1 cellular context compared by ENCODE assay signal in the genomic region with DNA sequence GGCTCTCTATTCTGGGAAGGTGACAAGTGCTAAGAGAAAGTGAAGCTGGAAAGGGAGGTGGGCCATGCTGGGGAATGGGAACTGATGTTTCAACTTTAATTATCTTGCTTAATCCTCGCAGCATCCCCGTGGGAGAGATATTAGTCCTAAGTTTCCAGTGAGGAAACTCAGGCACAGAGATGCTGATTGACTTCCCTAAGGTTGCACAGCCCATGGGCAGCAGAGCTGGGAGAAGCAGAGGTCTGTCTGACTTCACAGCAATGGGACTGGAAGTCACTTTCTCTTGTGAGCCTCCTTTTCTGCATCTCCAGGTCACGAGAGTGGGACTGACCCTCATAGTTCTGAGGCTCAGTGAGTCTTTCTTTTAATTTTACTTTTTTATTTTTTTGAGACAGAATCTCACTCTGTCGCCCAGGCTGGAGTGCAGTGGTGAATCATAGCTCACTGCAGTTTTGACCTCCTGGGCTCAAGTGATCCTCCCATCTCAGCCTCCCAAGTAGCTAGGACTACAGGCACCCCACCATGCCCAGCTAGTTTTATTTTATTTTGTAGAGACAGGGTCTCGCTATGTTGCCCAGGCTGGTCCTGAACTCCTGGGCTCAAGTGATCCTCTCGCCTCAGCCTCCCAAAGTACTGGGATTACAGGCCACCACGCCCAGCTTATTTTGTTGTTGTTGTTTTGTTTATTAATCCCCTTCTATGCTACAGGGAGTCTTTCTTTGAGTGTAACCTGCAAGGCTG.
TF ChIP-seq lines count a peak whose summit lies in the region.

No MANE protein-coding gene starts in this region.

TF ChIP-seq in K562, 482 proteins besides CTCF, POLR2A, EP300 and RAD21:
- TF ChIP-seq, protein P1, sequence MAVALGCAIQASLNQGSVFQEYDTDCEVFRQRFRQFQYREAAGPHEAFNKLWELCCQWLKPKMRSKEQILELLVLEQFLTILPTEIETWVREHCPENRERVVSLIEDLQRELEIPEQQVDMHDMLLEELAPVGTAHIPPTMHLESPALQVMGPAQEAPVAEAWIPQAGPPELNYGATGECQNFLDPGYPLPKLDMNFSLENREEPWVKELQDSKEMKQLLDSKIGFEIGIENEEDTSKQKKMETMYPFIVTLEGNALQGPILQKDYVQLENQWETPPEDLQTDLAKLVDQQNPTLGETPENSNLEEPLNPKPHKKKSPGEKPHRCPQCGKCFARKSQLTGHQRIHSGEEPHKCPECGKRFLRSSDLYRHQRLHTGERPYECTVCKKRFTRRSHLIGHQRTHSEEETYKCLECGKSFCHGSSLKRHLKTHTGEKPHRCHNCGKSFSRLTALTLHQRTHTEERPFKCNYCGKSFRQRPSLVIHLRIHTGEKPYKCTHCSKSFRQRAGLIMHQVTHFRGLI (CRISPR knock-in tag; IDR thresholded peaks at IDR 0.05), result no peak
- no peak for TF ChIP-seq PRMT5 (CRISPR knock-in tag; IDR thresholded peaks at IDR 0.05)
- TF ChIP-seq, protein P2, sequence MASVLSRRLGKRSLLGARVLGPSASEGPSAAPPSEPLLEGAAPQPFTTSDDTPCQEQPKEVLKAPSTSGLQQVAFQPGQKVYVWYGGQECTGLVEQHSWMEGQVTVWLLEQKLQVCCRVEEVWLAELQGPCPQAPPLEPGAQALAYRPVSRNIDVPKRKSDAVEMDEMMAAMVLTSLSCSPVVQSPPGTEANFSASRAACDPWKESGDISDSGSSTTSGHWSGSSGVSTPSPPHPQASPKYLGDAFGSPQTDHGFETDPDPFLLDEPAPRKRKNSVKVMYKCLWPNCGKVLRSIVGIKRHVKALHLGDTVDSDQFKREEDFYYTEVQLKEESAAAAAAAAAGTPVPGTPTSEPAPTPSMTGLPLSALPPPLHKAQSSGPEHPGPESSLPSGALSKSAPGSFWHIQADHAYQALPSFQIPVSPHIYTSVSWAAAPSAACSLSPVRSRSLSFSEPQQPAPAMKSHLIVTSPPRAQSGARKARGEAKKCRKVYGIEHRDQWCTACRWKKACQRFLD (CRISPR knock-in tag; IDR thresholded peaks at IDR 0.05), result no peak
- no peak for TF ChIP-seq ZFPM2 (CRISPR knock-in tag; IDR thresholded peaks at IDR 0.05)
- TF ChIP-seq, protein P3, sequence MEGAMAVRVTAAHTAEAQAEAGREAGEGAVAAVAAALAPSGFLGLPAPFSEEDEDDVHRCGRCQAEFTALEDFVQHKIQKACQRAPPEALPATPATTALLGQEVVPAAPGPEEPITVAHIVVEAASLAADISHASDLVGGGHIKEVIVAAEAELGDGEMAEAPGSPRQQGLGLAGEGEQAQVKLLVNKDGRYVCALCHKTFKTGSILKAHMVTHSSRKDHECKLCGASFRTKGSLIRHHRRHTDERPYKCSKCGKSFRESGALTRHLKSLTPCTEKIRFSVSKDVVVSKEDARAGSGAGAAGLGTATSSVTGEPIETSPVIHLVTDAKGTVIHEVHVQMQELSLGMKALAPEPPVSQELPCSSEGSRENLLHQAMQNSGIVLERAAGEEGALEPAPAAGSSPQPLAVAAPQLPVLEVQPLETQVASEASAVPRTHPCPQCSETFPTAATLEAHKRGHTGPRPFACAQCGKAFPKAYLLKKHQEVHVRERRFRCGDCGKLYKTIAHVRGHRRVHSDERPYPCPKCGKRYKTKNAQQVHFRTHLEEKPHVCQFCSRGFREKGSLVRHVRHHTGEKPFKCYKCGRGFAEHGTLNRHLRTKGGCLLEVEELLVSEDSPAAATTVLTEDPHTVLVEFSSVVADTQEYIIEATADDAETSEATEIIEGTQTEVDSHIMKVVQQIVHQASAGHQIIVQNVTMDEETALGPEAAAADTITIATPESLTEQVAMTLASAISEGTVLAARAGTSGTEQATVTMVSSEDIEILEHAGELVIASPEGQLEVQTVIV (CRISPR knock-in tag; IDR thresholded peaks at IDR 0.05; ENCODE audit: borderline replicate concordance), result no peak
- TF ChIP-seq SAP30 (IDR thresholded peaks at IDR 0.05; ENCODE audit: borderline replicate concordance, insufficient read depth, low read depth, low read length, poor library complexity, severe bottlenecking), result no peak
- TF ChIP-seq, protein P4, sequence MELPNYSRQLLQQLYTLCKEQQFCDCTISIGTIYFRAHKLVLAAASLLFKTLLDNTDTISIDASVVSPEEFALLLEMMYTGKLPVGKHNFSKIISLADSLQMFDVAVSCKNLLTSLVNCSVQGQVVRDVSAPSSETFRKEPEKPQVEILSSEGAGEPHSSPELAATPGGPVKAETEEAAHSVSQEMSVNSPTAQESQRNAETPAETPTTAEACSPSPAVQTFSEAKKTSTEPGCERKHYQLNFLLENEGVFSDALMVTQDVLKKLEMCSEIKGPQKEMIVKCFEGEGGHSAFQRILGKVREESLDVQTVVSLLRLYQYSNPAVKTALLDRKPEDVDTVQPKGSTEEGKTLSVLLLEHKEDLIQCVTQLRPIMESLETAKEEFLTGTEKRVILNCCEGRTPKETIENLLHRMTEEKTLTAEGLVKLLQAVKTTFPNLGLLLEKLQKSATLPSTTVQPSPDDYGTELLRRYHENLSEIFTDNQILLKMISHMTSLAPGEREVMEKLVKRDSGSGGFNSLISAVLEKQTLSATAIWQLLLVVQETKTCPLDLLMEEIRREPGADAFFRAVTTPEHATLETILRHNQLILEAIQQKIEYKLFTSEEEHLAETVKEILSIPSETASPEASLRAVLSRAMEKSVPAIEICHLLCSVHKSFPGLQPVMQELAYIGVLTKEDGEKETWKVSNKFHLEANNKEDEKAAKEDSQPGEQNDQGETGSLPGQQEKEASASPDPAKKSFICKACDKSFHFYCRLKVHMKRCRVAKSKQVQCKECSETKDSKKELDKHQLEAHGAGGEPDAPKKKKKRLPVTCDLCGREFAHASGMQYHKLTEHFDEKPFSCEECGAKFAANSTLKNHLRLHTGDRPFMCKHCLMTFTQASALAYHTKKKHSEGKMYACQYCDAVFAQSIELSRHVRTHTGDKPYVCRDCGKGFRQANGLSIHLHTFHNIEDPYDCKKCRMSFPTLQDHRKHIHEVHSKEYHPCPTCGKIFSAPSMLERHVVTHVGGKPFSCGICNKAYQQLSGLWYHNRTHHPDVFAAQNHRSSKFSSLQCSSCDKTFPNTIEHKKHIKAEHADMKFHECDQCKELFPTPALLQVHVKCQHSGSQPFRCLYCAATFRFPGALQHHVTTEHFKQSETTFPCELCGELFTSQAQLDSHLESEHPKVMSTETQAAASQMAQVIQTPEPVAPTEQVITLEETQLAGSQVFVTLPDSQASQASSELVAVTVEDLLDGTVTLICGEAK (IDR thresholded peaks at IDR 0.05), result no peak
- TF ChIP-seq, protein P4 (CRISPR knock-in tag; IDR thresholded peaks at IDR 0.05), result no peak
- no peak for TF ChIP-seq ZNF184 (CRISPR knock-in tag; IDR thresholded peaks at IDR 0.05)
- no peak for TF ChIP-seq ZNF445 (CRISPR knock-in tag; IDR thresholded peaks at IDR 0.05; ENCODE audit: low read depth)
- no peak for TF ChIP-seq TAL1 (IDR thresholded peaks at IDR 0.05)
- no peak for TF ChIP-seq PHB (CRISPR knock-in tag; IDR thresholded peaks at IDR 0.05)
- TF ChIP-seq ZFP36 (IDR thresholded peaks at IDR 0.05; ENCODE audit: low read depth, low read length, partially characterized antibody), result peak; percentile 79
- TF ChIP-seq BMI1 (IDR thresholded peaks at IDR 0.05; ENCODE audit: low read length), result no peak
- no peak for TF ChIP-seq BCOR (IDR thresholded peaks at IDR 0.05)
- no peak for TF ChIP-seq ETV1 (tag; conservative IDR thresholded peaks at IDR 0.05; ENCODE audit: low read depth)
- TF ChIP-seq, protein P5, sequence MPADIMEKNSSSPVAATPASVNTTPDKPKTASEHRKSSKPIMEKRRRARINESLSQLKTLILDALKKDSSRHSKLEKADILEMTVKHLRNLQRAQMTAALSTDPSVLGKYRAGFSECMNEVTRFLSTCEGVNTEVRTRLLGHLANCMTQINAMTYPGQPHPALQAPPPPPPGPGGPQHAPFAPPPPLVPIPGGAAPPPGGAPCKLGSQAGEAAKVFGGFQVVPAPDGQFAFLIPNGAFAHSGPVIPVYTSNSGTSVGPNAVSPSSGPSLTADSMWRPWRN (IDR thresholded peaks at IDR 0.05; ENCODE audit: low read depth), result no peak
- peak; percentile 38 for TF ChIP-seq RBM25 (IDR thresholded peaks at IDR 0.05; ENCODE audit: low read depth, low read length, severe bottlenecking)
- TF ChIP-seq ZSCAN32 (CRISPR knock-in tag; IDR thresholded peaks at IDR 0.05), result no peak
- no peak for TF ChIP-seq EP400 (IDR thresholded peaks at IDR 0.05)
- peak; percentile 74 for TF ChIP-seq ZNF121 (CRISPR knock-in tag; conservative IDR thresholded peaks at IDR 0.05)
- TF ChIP-seq TRIM24 (IDR thresholded peaks at IDR 0.05), result no peak
- no peak for TF ChIP-seq JUNB (CRISPR knock-in tag; conservative IDR thresholded peaks at IDR 0.05)
- TF ChIP-seq RFX1 (IDR thresholded peaks at IDR 0.05), result no peak
- no peak for TF ChIP-seq TFAM (CRISPR knock-in tag; conservative IDR thresholded peaks at IDR 0.05)
- TF ChIP-seq PHF21A (IDR thresholded peaks at IDR 0.05; ENCODE audit: borderline replicate concordance, low read depth), result no peak
- no peak for TF ChIP-seq IFI16 (CRISPR knock-in tag; IDR thresholded peaks at IDR 0.05)
